In the genomic region with DNA sequence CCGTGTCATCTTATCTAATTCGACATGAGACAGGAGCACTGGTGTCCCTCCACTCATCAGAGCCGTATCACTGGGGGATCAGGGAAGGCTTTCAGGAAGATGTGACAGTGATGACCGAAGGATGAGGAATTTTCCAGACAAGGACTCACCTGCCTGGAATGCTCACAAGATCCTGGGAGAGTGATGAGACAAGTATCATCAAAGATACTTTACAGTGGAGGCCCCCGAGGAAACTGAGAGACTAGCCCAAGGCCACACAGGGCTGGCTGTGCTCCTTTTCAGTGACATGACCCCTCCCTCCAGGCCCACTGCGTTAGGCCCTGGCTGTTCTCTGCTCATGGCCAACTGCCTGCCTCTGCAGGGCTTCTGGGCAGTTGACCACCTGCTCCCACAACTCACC, we compare ENCODE assay signal across 1 cellular context.
TF ChIP-seq lines count a peak whose summit lies in the region.

No MANE protein-coding gene starts in this region.

TF ChIP-seq in H1, 55 proteins besides CTCF, POLR2A, EP300 and RAD21:
- no peak for TF ChIP-seq EGR1 (IDR thresholded peaks at IDR 0.05; ENCODE audit: borderline replicate concordance, low read depth, low read length)
